ENCODE assay signal across 15 cellular contexts in the genomic region with DNA sequence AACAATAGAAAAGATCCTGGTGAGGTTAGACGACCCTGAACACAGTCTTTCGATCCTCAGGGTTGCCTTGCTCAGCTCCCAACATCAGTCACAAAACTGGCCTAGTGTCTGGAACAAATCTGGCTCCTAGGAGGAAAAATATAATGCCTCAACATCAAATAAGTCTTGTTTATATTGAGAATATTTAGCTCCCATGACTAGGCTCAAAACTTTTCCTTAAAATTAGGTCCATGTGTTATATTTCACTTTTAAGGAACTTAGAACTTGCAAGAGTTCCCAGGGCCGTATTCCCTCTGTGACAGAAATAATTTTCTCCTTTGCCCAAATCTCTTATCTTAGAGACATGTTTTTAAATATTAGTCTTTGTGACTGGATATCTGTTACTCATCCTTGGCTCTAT.
DNase-seq lines count a peak whose midpoint lies in the region; ATAC-seq and TF ChIP-seq lines count a peak whose summit lies in the region.
"Had no signal": no experiment of that assay in that cellular context is flagged by ENCODE, and none has a peak within 500 bp of the region (broad histone marks: within the 10 kb centered on the region; RNA-seq: fewer than 3 reads in every experiment).

No MANE protein-coding gene starts in this region.

- no TSS peak for BruUV-seq in PC-9 (replicated peaks; lab: Mats Ljungman, UMichigan)
- BruUV-seq in mammary epithelial cell (replicated peaks; lab: Mats Ljungman, UMichigan) = no TSS peak

- no peak for ATAC-seq in thoracic aorta (ENCODE audit: insufficient number of reproducible peaks, low FRiP score, low read depth)
- ATAC-seq: GM12878, HCT116, HepG2 had no signal

- H3K4me2 ChIP-seq in PC-9 = no peak overlapping the region
- no peak overlapping the region for H3K4me2 ChIP-seq in mammary epithelial cell (ENCODE audit: insufficient read depth, low read depth, low read length)
- H3K4me2 ChIP-seq: BLaER1 treated with 17β-estradiol and CSF1 and Interleukin-3, amounts not matched to agents 10 nM and 100 nM had no signal

- dilution Hi-C loops in mammary epithelial cell (cut with HindIII; ENCODE audit: low sequenced_read_pairs) = no loop called here

- no peaks in the 10 kb centered on the region for H3K79me2 ChIP-seq in PC-9 (ENCODE audit: low read depth)
- no peaks in the 10 kb centered on the region for H3K79me2 ChIP-seq in mammary epithelial cell (ENCODE audit: insufficient read depth, low read length)

- TF ChIP-seq CTCF in AG10803 (conservative IDR thresholded peaks at IDR 0.05; ENCODE audit: low read length) = no peak
- no peak for TF ChIP-seq CTCF in PC-9 (conservative IDR thresholded peaks at IDR 0.05)
- TF ChIP-seq CTCF in fibroblast of mammary gland (conservative IDR thresholded peaks at IDR 0.05; ENCODE audit: control insufficient read depth, insufficient read depth, low read depth, low read length) = no peak
- no peak for TF ChIP-seq CTCF in thoracic aorta (IDR thresholded peaks at IDR 0.05)
- no peak for TF ChIP-seq CTCF in mammary epithelial cell (conservative IDR thresholded peaks at IDR 0.05 in 1 of 2, IDR thresholded peaks at IDR 0.05 in 1 of 2; ENCODE audit: extremely low read depth in 1 of 2, insufficient read depth in 1 of 2, low read depth in 1 of 2, low read length in 2 of 2)

- H3K27ac ChIP-seq in PC-9 (no peak overlapping the region), thoracic aorta (peak overlapping the region; percentile 7 to 9), mammary epithelial cell (ENCODE audit: insufficient read depth, low read depth, low read length) (no peak overlapping the region)
- H3K27ac ChIP-seq: BLaER1 treated with 17β-estradiol and CSF1 and Interleukin-3, amounts not matched to agents 10 nM and 100 nM; GM23248 had no signal

- no peaks in the 10 kb centered on the region; the same call in 1 of the 2 replicates for H3K9me2 ChIP-seq in PC-9 (ENCODE audit: insufficient read depth)

- CTCF ChIA-PET in PC-9 (lab: Charles Lee) (no interaction called here), mammary epithelial cell (lab: Charles Lee; ENCODE audit: low non-redundant PET) (no interaction called here)

- in situ Hi-C loops in mammary epithelial cell (cut with MboI; ENCODE audit: low sequenced_read_pairs in 2 of 2) = no loop called here

- H4K20me1 ChIP-seq in PC-9 (ENCODE audit: insufficient read depth) (no peaks in the 10 kb centered on the region), mammary epithelial cell (ENCODE audit: insufficient read depth, low read length) (no peaks in the 10 kb centered on the region)
- H4K20me1 ChIP-seq: BLaER1 treated with 17β-estradiol and CSF1 and Interleukin-3, amounts not matched to agents 10 nM and 100 nM had no signal

- no peak overlapping the region for H3K9ac ChIP-seq in mammary epithelial cell (ENCODE audit: insufficient read depth, low read length)
- H3K9ac ChIP-seq: BLaER1 treated with 17β-estradiol and CSF1 and Interleukin-3, amounts not matched to agents 10 nM and 100 nM; GM23248 had no signal

- POLR2A ChIA-PET in PC-9 (lab: Charles Lee; ENCODE audit: unreplicated experiment) = no interaction called here

- no peaks in the 10 kb centered on the region for H3F3A ChIP-seq in PC-9 (ENCODE audit: insufficient read depth, low read depth)

- H3K4me3 ChIP-seq in AG10803 (ENCODE audit: low read length) (no peak overlapping the region), PC-9 (no peak overlapping the region), fibroblast of mammary gland (ENCODE audit: control insufficient read depth, low read depth, low read length) (no peak overlapping the region), thoracic aorta (no peak overlapping the region), mammary epithelial cell (replicated peaks in 1 of 3; ENCODE audit: insufficient read depth in 1 of 3, low read depth in 2 of 3, low read length in 3 of 3) (no peak overlapping the region)
- H3K4me3 ChIP-seq: BLaER1 treated with 17β-estradiol and CSF1 and Interleukin-3, amounts not matched to agents 10 nM and 100 nM; GM12878; GM23248 had no signal

- DNase-seq in AG10803 (ENCODE audit: low read depth) = peak; percentile 16
- no peak for DNase-seq in PC-9
- DNase-seq in fibroblast of mammary gland (ENCODE audit: low read depth) = peak; percentile 7
- DNase-seq in thoracic aorta (ENCODE audit: low spot score) = no peak
- no peak for DNase-seq in OCI-M1 (lab: John Stamatoyannopoulos, UW)
- DNase-seq in D341Med (ENCODE audit: low spot score) = no peak
- no peak for DNase-seq in mammary epithelial cell
- DNase-seq: AML-193; CD4-positive, CD25-positive, alpha-beta regulatory T cell; DMS 273 treated with DMSO at 0.1 percent for 48 hours; GM23248 had no signal

- H3K36me3 ChIP-seq in PC-9 (ENCODE audit: low read depth) (no peaks in the 10 kb centered on the region), thoracic aorta (no peaks in the 10 kb centered on the region), mammary epithelial cell (ENCODE audit: insufficient read depth, low read length) (no peaks in the 10 kb centered on the region)
- H3K36me3 ChIP-seq: BLaER1 treated with 17β-estradiol and CSF1 and Interleukin-3, amounts not matched to agents 10 nM and 100 nM had no signal

- H3K4me1 ChIP-seq in PC-9 (replicated peaks; ENCODE audit: insufficient read depth) (no peaks in the 10 kb centered on the region), thoracic aorta (ENCODE audit: control insufficient read depth in 1 of 2, low read depth in 2 of 2) (peaks cover 11 to 14% of the 10 kb centered on the region in 2 donors), mammary epithelial cell (ENCODE audit: insufficient read depth, low read length) (no peaks in the 10 kb centered on the region)

- H3K9me3 ChIP-seq in PC-9 (ENCODE audit: insufficient read depth, low read depth) (0 out of 2 replicates have a peak, but pooled peaks cover 3% of the 10 kb centered on the region), thoracic aorta (no peaks in the 10 kb centered on the region), mammary epithelial cell (replicated peaks; ENCODE audit: insufficient read depth, low read length) (no peaks in the 10 kb centered on the region)

- H3K27me3 ChIP-seq in PC-9 (ENCODE audit: insufficient read depth, low read depth) (no peaks in the 10 kb centered on the region), thoracic aorta (replicated peaks; ENCODE audit: insufficient read depth) (no peaks in the 10 kb centered on the region), mammary epithelial cell (ENCODE audit: insufficient read depth, low read length) (no peaks in the 10 kb centered on the region)
- H3K27me3 ChIP-seq: BLaER1 treated with 17β-estradiol and CSF1 and Interleukin-3, amounts not matched to agents 10 nM and 100 nM had no signal

- 96% methylated on average over 3 of the region's 3 CpGs for whole genome bisulfite sequencing in mammary epithelial cell (ENCODE audit: low coverage, missing lambda C conversion rate)

- H2AFZ ChIP-seq in PC-9 (0 out of 2 replicates have a peak overlapping the region, but pooled peaks have one; percentile 39), mammary epithelial cell (ENCODE audit: low read depth, low read length) (no peak overlapping the region)
- H2AFZ ChIP-seq: GM23248 had no signal

- intact Hi-C loops in PC-9 (cut with micrococcal nuclease; ENCODE audit: unreplicated experiment) (no loop called here), mammary epithelial cell (cut with micrococcal nuclease) (no loop called here)

Comparison
In these comparisons a context has a peak if more than half of its experiments do, and no peak if none do; other contexts are left out.
1. DNase-seq: peak in AG10803 (single experiment) and fibroblast of mammary gland (single experiment); none in PC-9 (0 of 2), thoracic aorta (single experiment), OCI-M1 (single experiment), D341Med (single experiment) and mammary epithelial cell (single experiment).
2. H3K27ac ChIP-seq: peak in thoracic aorta (2 of 2); none in PC-9 (single experiment) and mammary epithelial cell (single experiment).